9 cellular contexts compared by ENCODE assay signal in genomic region chr1:202143011-202143767, GRCh38. TPM values are rescaled to one million over a fixed set of nuclear protein-coding genes. Genes with fewer than 3 reads are reported as not detected.
DNase-seq lines count a peak whose midpoint lies in the region; ATAC-seq and TF ChIP-seq lines count a peak whose summit lies in the region.
"Had no signal": no experiment of that assay in that cellular context is flagged by ENCODE, and none has a peak within 500 bp of the region (broad histone marks: within the 10 kb centered on the region; RNA-seq: fewer than 3 reads in every experiment).

No MANE protein-coding gene starts in this region.

- TF ChIP-seq POLR2A in NB4 (IDR thresholded peaks at IDR 0.05; ENCODE audit: extremely low read depth, insufficient read length), result no peak

- no peaks in the 10 kb centered on the region; the same call in 1 of the 2 replicates for H4K20me1 ChIP-seq in GM23338 (replicated peaks; ENCODE audit: insufficient read depth)

- peak overlapping the region; percentile 91 for H3K27ac Mint-ChIP-seq in GM23338

- peak overlapping the region; percentile 88 for H3K9ac ChIP-seq in ES-I3 (ENCODE audit: low read depth, low read length)
- H3K9ac ChIP-seq in subcutaneous abdominal adipose tissue (ENCODE audit: low read length in 5 of 5), result peak overlapping the region; percentile 85 to 98 (median 95)

- H3K4me1 ChIP-seq in ES-I3 (ENCODE audit: insufficient read depth, low read length) (no peaks in the 10 kb centered on the region; the same call in 1 of the 2 replicates), GM23338 (ENCODE audit: insufficient read depth) (peaks cover 15% of the 10 kb centered on the region), subcutaneous abdominal adipose tissue (ENCODE audit: control insufficient read depth in 5 of 5, insufficient read depth in 5 of 5, low read length in 5 of 5) (peaks cover 8 to 38% (median 37%) of the 10 kb centered on the region in 5 donors)

- H3K4me2 ChIP-seq in GM23338, result peak overlapping the region; percentile 98

- ATAC-seq in GM23338, result peak; percentile 15

- no peak overlapping the region for H3K27ac ChIP-seq in GM23338 (ENCODE audit: low read depth)
- no peak overlapping the region for H3K27ac ChIP-seq in brain microvascular endothelial cell
- peak overlapping the region; percentile 85 for H3K27ac ChIP-seq in subcutaneous abdominal adipose tissue (ENCODE audit: low read depth, low read length)

- H3K79me2 ChIP-seq in GM23338 (replicated peaks; ENCODE audit: insufficient read depth), result peaks cover 56% of the 10 kb centered on the region

- DNase-seq in GM23338 (ENCODE audit: low spot score) (no peak), NB4 (ENCODE audit: low read depth) (peak; percentile 82), brain microvascular endothelial cell (no peak), kidney epithelial cell (ENCODE audit: low read depth) (no peak), NCI-H345 treated with DMSO at 0.1 percent for 48 hours (lab: John Stamatoyannopoulos, UW; ENCODE audit: unreplicated experiment) (no peak), NCI-H1417 treated with DMSO at 0.1 percent for 48 hours (lab: John Stamatoyannopoulos, UW) (no peak)

- in situ Hi-C loops in brain microvascular endothelial cell (cut with HindIII; ENCODE audit: low pct_ligation_motif_present, low sequenced_read_pairs), result loop anchor here (25.0 kb wide), 1 partner anchor 131 kb away; the partner anchor contains the start of gene ELF3

- peaks cover 1% of the 10 kb centered on the region; the same call in 1 of the 3 replicates for H3K36me3 Mint-ChIP-seq in GM23338 (ENCODE audit: low read depth)

- H3K36me3 ChIP-seq in ES-I3 (ENCODE audit: insufficient read depth, low read length), result no peaks in the 10 kb centered on the region
- no peaks in the 10 kb centered on the region for H3K36me3 ChIP-seq in GM23338 (ENCODE audit: insufficient read depth)
- no peaks in the 10 kb centered on the region for H3K36me3 ChIP-seq in brain microvascular endothelial cell (replicated peaks)
- H3K36me3 ChIP-seq in kidney epithelial cell (ENCODE audit: control insufficient read depth, insufficient read depth, low read length), result peaks cover 1% of the 10 kb centered on the region
- H3K36me3 ChIP-seq in subcutaneous abdominal adipose tissue (ENCODE audit: control insufficient read depth in 5 of 5, insufficient read depth in 5 of 5, low read length in 5 of 5), result peaks cover 0 to 8% (median 2%) of the 10 kb centered on the region in 5 donors

- peak overlapping the region; percentile 81; the same call in 1 of the 2 replicates for H2AFZ ChIP-seq in GM23338

- H3K27me3 Mint-ChIP-seq in GM23338 (ENCODE audit: insufficient read depth, low read depth, poor library complexity), result peaks cover 9% of the 10 kb centered on the region

- peak overlapping the region; percentile 93 for H3K4me3 ChIP-seq in GM23338
- peak overlapping the region; percentile 77 for H3K4me3 ChIP-seq in NB4 (ENCODE audit: low read depth, low read length)
- H3K4me3 ChIP-seq in brain microvascular endothelial cell (ENCODE audit: low read depth, low read length), result peak overlapping the region; percentile 80
- peak overlapping the region; percentile 96 for H3K4me3 ChIP-seq in kidney epithelial cell (ENCODE audit: low read depth, low read length)
- peak overlapping the region; percentile 84 to 91 (median 87) for H3K4me3 ChIP-seq in subcutaneous abdominal adipose tissue (ENCODE audit: low read depth in 1 of 5, low read length in 5 of 5)

- peaks cover 20% of the 10 kb centered on the region for H3K4me1 Mint-ChIP-seq in GM23338

- peak overlapping the region; percentile 92 for H3K4me3 Mint-ChIP-seq in GM23338

- H3F3A ChIP-seq in GM23338 (replicated peaks; ENCODE audit: low read depth), result 0 out of 2 replicates have a peak, but pooled peaks cover 5% of the 10 kb centered on the region

- H3K9me3 Mint-ChIP-seq in GM23338, result no peaks in the 10 kb centered on the region

- no peaks in the 10 kb centered on the region for H3K9me2 ChIP-seq in GM23338 (ENCODE audit: insufficient read depth)

- H3K9me3 ChIP-seq in ES-I3 (ENCODE audit: control insufficient read depth, insufficient read depth, low read length) (no peaks in the 10 kb centered on the region), subcutaneous abdominal adipose tissue (ENCODE audit: control insufficient read depth in 5 of 5, low read length in 5 of 5) (no peaks in the 10 kb centered on the region)

- 0 out of 2 replicates have a peak, but pooled peaks cover 7% of the 10 kb centered on the region for H3K27me3 ChIP-seq in GM23338 (ENCODE audit: insufficient read depth)
- no peaks in the 10 kb centered on the region for H3K27me3 ChIP-seq in brain microvascular endothelial cell (replicated peaks)
- H3K27me3 ChIP-seq in kidney epithelial cell (ENCODE audit: control insufficient read depth, insufficient read depth, low read length), result no peaks in the 10 kb centered on the region
- no peaks in the 10 kb centered on the region for H3K27me3 ChIP-seq in subcutaneous abdominal adipose tissue (ENCODE audit: control insufficient read depth in 5 of 5, insufficient read depth in 4 of 5, low read length in 5 of 5)

- TF ChIP-seq CTCF in GM23338 (conservative IDR thresholded peaks at IDR 0.05; ENCODE audit: low read depth in 2 of 2) (no peak), NB4 (IDR thresholded peaks at IDR 0.05; ENCODE audit: low read depth, low read length) (no peak), brain microvascular endothelial cell (IDR thresholded peaks at IDR 0.05; ENCODE audit: low read depth, low read length, missing control alignments) (no peak), kidney epithelial cell (IDR thresholded peaks at IDR 0.05; ENCODE audit: insufficient read depth, low read length, poor library complexity, severe bottlenecking) (no peak)

TF ChIP-seq in GM23338, 12 proteins besides CTCF, POLR2A, EP300 and RAD21 (continues in another document):
- no peak for TF ChIP-seq ZNF462 (CRISPR knock-in tag; IDR thresholded peaks at IDR 0.05)

RNA-seq across cellular contexts. Expression of gene ARL8A, which starts 1.3 kb away (rescaled TPM):
- total RNA-seq in GM23338 (2014; rRNA removed; shearing (Covaris generic)), result 29.7 and 30.3 TPM in 2 replicates
- 28.5 and 32.7 TPM in 2 replicates for polyA plus RNA-seq in GM23338 (2016; fragmentation: Nextera tagmentation; extraction: Ambion mirVana)
- total RNA-seq in kidney epithelial cell, result 57.8 and 59.7 TPM in 2 replicates

RNA-seq across cellular contexts. Expression of gene PTPN7, which starts 17.2 kb away (rescaled TPM):
- 0.12 TPM in 1 of 2 replicates, not detected in the other for total RNA-seq in GM23338 (2014; rRNA removed; shearing (Covaris generic))
- 0.33 TPM in 1 of 2 replicates, not detected in the other for polyA plus RNA-seq in GM23338 (2016; fragmentation: Nextera tagmentation; extraction: Ambion mirVana)
- total RNA-seq in kidney epithelial cell, result 2.3 and 2.6 TPM in 2 replicates

RNA-seq across cellular contexts. Expression of gene GPR37L1, which starts 20.5 kb away (rescaled TPM):
- 0.21 TPM in 1 of 2 replicates, not detected in the other for total RNA-seq in GM23338 (2014; rRNA removed; shearing (Covaris generic))
- 0.08 and 0.19 TPM in 2 replicates for polyA plus RNA-seq in GM23338 (2016; fragmentation: Nextera tagmentation; extraction: Ambion mirVana)
- 0.04 and 0.07 TPM in 2 replicates for total RNA-seq in kidney epithelial cell
- total RNA-seq: T-helper 2 cell treated with Interferon-gamma antibody and Interleukin-4, amounts not matched to agents 100 ng/mL and 5 ng/mL, for 36 hours had no signal

RNA-seq across cellular contexts. Expression of gene LGR6, which starts 50.4 kb away (rescaled TPM):
- total RNA-seq in GM23338 (2014; rRNA removed; shearing (Covaris generic)), result 0.58 and 0.66 TPM in 2 replicates
- polyA plus RNA-seq in GM23338 (2016; fragmentation: Nextera tagmentation; extraction: Ambion mirVana), result 0.89 and 0.96 TPM in 2 replicates
- 0.08 and 0.68 TPM in 2 replicates for total RNA-seq in kidney epithelial cell
